1 cellular context compared by ENCODE assay signal in genomic region chr1:184002071-184002470, GRCh38.
TF ChIP-seq lines count a peak whose summit lies in the region.

No MANE protein-coding gene starts in this region.

TF ChIP-seq in HepG2, 621 proteins besides CTCF, POLR2A, EP300 and RAD21 (continued from another document and continues in another):
- TF ChIP-seq PHF8 (CRISPR knock-in tag; IDR thresholded peaks at IDR 0.05) (peak; percentile 29; the same call in 1 of the 2 replicates), ZNF280B (CRISPR knock-in tag; IDR thresholded peaks at IDR 0.05; ENCODE audit: borderline replicate concordance) (no peak), ZFX (CRISPR knock-in tag; IDR thresholded peaks at IDR 0.05; ENCODE audit: low read depth) (peak; percentile 66), YEATS2 (CRISPR knock-in tag; IDR thresholded peaks at IDR 0.05; ENCODE audit: borderline replicate concordance) (peak; percentile 64; the same call in 1 of the 2 replicates), ZBTB33 (CRISPR knock-in tag; IDR thresholded peaks at IDR 0.05) (0 out of 2 replicates have a peak, but pooled peaks have one; percentile 14), ZNF205 (CRISPR knock-in tag; IDR thresholded peaks at IDR 0.05) (no peak), ZNF562 (CRISPR knock-in tag; IDR thresholded peaks at IDR 0.05; ENCODE audit: borderline replicate concordance) (no peak), PHF20 (CRISPR knock-in tag; IDR thresholded peaks at IDR 0.05) (no peak), ZNF101 (CRISPR knock-in tag; IDR thresholded peaks at IDR 0.05; ENCODE audit: borderline replicate concordance, low read depth) (no peak), ZNF784 (CRISPR knock-in tag; IDR thresholded peaks at IDR 0.05; ENCODE audit: borderline replicate concordance) (no peak), ZNF160 (CRISPR knock-in tag; IDR thresholded peaks at IDR 0.05) (no peak), IKZF5 (CRISPR knock-in tag; IDR thresholded peaks at IDR 0.05) (0 out of 2 replicates have a peak, but pooled peaks have one; percentile 52), SMC3 (IDR thresholded peaks at IDR 0.05; ENCODE audit: low read length) (no peak), PAXIP1 (CRISPR knock-in tag; conservative IDR thresholded peaks at IDR 0.05) (0 out of 2 replicates have a peak, but pooled peaks have one; percentile 27), ATM (IDR thresholded peaks at IDR 0.05; ENCODE audit: borderline replicate concordance) (no peak), ZNF644 (CRISPR knock-in tag; IDR thresholded peaks at IDR 0.05; ENCODE audit: low read depth) (peak; percentile 84), SOX6 (IDR thresholded peaks at IDR 0.05) (no peak), SOX6 (CRISPR knock-in tag; IDR thresholded peaks at IDR 0.05) (peak; percentile 55; the same call in 1 of the 2 replicates), ATF1 (CRISPR knock-in tag; IDR thresholded peaks at IDR 0.05) (no peak), ZBTB49 (CRISPR knock-in tag; IDR thresholded peaks at IDR 0.05; ENCODE audit: borderline replicate concordance) (no peak), MTA1 (CRISPR knock-in tag; IDR thresholded peaks at IDR 0.05; ENCODE audit: borderline replicate concordance) (no peak), MTA3 (CRISPR knock-in tag; IDR thresholded peaks at IDR 0.05) (no peak), RXRA (CRISPR knock-in tag; IDR thresholded peaks at IDR 0.05) (peak; percentile 37; the same call in 1 of the 2 replicates), CBX5 (CRISPR knock-in tag; IDR thresholded peaks at IDR 0.05; ENCODE audit: borderline replicate concordance) (peak; percentile 45; the same call in 1 of the 2 replicates), ZNF567 (CRISPR knock-in tag; IDR thresholded peaks at IDR 0.05; ENCODE audit: borderline replicate concordance) (no peak), REPIN1 (CRISPR knock-in tag; IDR thresholded peaks at IDR 0.05; ENCODE audit: borderline replicate concordance, low read depth) (no peak), NCOA2 (CRISPR knock-in tag; IDR thresholded peaks at IDR 0.05) (peak; percentile 73), ZNF792 (CRISPR knock-in tag; IDR thresholded peaks at IDR 0.05) (0 out of 2 replicates have a peak, but pooled peaks have one; percentile 22), SPEN (CRISPR knock-in tag; IDR thresholded peaks at IDR 0.05; ENCODE audit: low read depth) (no peak), ZNF292 (CRISPR knock-in tag; IDR thresholded peaks at IDR 0.05; ENCODE audit: borderline replicate concordance, low read depth) (no peak), PLRG1 (conservative IDR thresholded peaks at IDR 0.05) (no peak), POLR2G (IDR thresholded peaks at IDR 0.05; ENCODE audit: low read depth, low read length) (peak; percentile 44; the same call in 1 of the 2 replicates), RFX3 (CRISPR knock-in tag; IDR thresholded peaks at IDR 0.05) (no peak), MIER2 (CRISPR knock-in tag; IDR thresholded peaks at IDR 0.05) (peak; percentile 37; the same call in 1 of the 2 replicates), BRD4 (CRISPR knock-in tag; IDR thresholded peaks at IDR 0.05) (no peak), NFE2L2 (IDR thresholded peaks at IDR 0.05; ENCODE audit: low read length) (peak; percentile 80), SOX5 (CRISPR knock-in tag; IDR thresholded peaks at IDR 0.05; ENCODE audit: borderline replicate concordance) (peak; percentile 69; the same call in 1 of the 2 replicates), NR2F6 (IDR thresholded peaks at IDR 0.05) (no peak), NR2F6 (CRISPR knock-in tag; IDR thresholded peaks at IDR 0.05) (0 out of 2 replicates have a peak, but pooled peaks have one; percentile 28), ATF5 (CRISPR knock-in tag; IDR thresholded peaks at IDR 0.05; ENCODE audit: low read depth) (no peak), ZNF691 (CRISPR knock-in tag; IDR thresholded peaks at IDR 0.05; ENCODE audit: borderline replicate concordance, low read depth) (0 out of 2 replicates have a peak, but pooled peaks have one; percentile 37), TFDP1 (CRISPR knock-in tag; IDR thresholded peaks at IDR 0.05; ENCODE audit: borderline replicate concordance) (0 out of 2 replicates have a peak, but pooled peaks have one; percentile 14), MAX (IDR thresholded peaks at IDR 0.05) (peak; percentile 39; the same call in 1 of the 2 replicates), ZNF569 (CRISPR knock-in tag; IDR thresholded peaks at IDR 0.05; ENCODE audit: borderline replicate concordance) (no peak), KDM2A (CRISPR knock-in tag; IDR thresholded peaks at IDR 0.05; ENCODE audit: borderline replicate concordance, low read depth) (0 out of 2 replicates have a peak, but pooled peaks have one; percentile 29), ZNF768 (CRISPR knock-in tag; IDR thresholded peaks at IDR 0.05) (no peak), POGZ (CRISPR knock-in tag; IDR thresholded peaks at IDR 0.05) (peak; percentile 72), ZNF564 (CRISPR knock-in tag; IDR thresholded peaks at IDR 0.05) (no peak), RXRB (CRISPR knock-in tag; IDR thresholded peaks at IDR 0.05; ENCODE audit: borderline replicate concordance) (peak; percentile 28; the same call in 1 of the 2 replicates), JUN (CRISPR knock-in tag; IDR thresholded peaks at IDR 0.05) (no peak), HOXA7 (CRISPR knock-in tag; IDR thresholded peaks at IDR 0.05) (no peak), FOXO1 (CRISPR knock-in tag; IDR thresholded peaks at IDR 0.05) (0 out of 2 replicates have a peak, but pooled peaks have one; percentile 19), HMG20A (CRISPR knock-in tag; IDR thresholded peaks at IDR 0.05; ENCODE audit: borderline replicate concordance) (peak; percentile 74; the same call in 1 of the 2 replicates), ZBTB7A (CRISPR knock-in tag; IDR thresholded peaks at IDR 0.05) (no peak), ZNF607 (CRISPR knock-in tag; IDR thresholded peaks at IDR 0.05; ENCODE audit: borderline replicate concordance) (no peak), GLMP (CRISPR knock-in tag; IDR thresholded peaks at IDR 0.05; ENCODE audit: borderline replicate concordance) (no peak)
